Comparison of ENCODE assay signal across 10 cellular contexts in genomic region chr1:21307663-21308062, GRCh38. TPM values are rescaled to one million over a fixed set of nuclear protein-coding genes. Genes with fewer than 3 reads are reported as not detected.
DNase-seq lines count a peak whose midpoint lies in the region; ATAC-seq and TF ChIP-seq lines count a peak whose summit lies in the region.
"Had no signal": no experiment of that assay in that cellular context is flagged by ENCODE, and none has a peak within 500 bp of the region (broad histone marks: within the 10 kb centered on the region; RNA-seq: fewer than 3 reads in every experiment).

No MANE protein-coding gene starts in this region.

- H3K36me3 Mint-ChIP-seq in CD4-positive, CD25-positive, alpha-beta regulatory T cell: peaks cover 5% of the 10 kb centered on the region
- peaks cover 3 to 5% (median 4%) of the 10 kb centered on the region in 3 experiments; a peak in 6 of 7 replicates for H3K36me3 Mint-ChIP-seq in H9 (ENCODE audit: insufficient read depth in 1 of 3, low read depth in 3 of 3)
- peaks cover 33% of the 10 kb centered on the region for H3K36me3 Mint-ChIP-seq in activated T-helper 17 cell treated with anti-CD3 and anti-CD28 coated beads, Interleukin-2, amount 50 U/mL, for 72 hours (ENCODE audit: low read depth)
- peaks cover 0 to 9% (median 7%) of the 10 kb centered on the region in 5 donors for H3K36me3 Mint-ChIP-seq in naive thymus-derived CD4-positive, alpha-beta T cell

- H2BK12ac ChIP-seq in H9 (ENCODE audit: insufficient read length, low read depth, low read length): no peak overlapping the region

- WGBS in H9 (ENCODE audit: extremely low coverage, insufficient read length, low lambda C conversion rate): no CpG with 5 or more reads among the region's 6 CpGs

- no peak overlapping the region for H3K23ac ChIP-seq in H9 (ENCODE audit: insufficient read length, low read depth, low read length)

- ATAC-seq in CD4-positive, CD25-positive, alpha-beta regulatory T cell (ENCODE audit: low read depth in 2 of 2): peak in 1 of 2 donors; percentile 49
- no peak for ATAC-seq in activated T-helper 17 cell treated with anti-CD3 and anti-CD28 coated beads, Interleukin-2, amount 50 U/mL, for 72 hours (replicated peaks)
- ATAC-seq in naive thymus-derived CD4-positive, alpha-beta T cell: peak; percentile 32
- ATAC-seq in GM21825 (IDR thresholded peaks at IDR 0.05; ENCODE audit: unreplicated experiment): no peak

- H3K56ac ChIP-seq in H9 (ENCODE audit: insufficient read length, low read depth, low read length): no peak overlapping the region

- no peaks in the 10 kb centered on the region for H3K9me3 ChIP-seq in CD4-positive, CD25-positive, alpha-beta regulatory T cell (ENCODE audit: control insufficient read depth in 2 of 2, low read length in 2 of 2)
- H3K9me3 ChIP-seq in H9 (ENCODE audit: control insufficient read depth, low read depth, low read length): no peaks in the 10 kb centered on the region
- H3K9me3 ChIP-seq in naive thymus-derived CD4-positive, alpha-beta T cell (ENCODE audit: control insufficient read depth in 2 of 3, low read length in 3 of 3): no peaks in the 10 kb centered on the region

- H3K79me1 ChIP-seq in H9 (ENCODE audit: insufficient read depth, low read depth, low read length, poor library complexity, severe bottlenecking): no peaks in the 10 kb centered on the region

- peaks cover 6 to 73% (median 45%) of the 10 kb centered on the region in 4 donors for H3K4me1 Mint-ChIP-seq in CD4-positive, CD25-positive, alpha-beta regulatory T cell
- peaks cover 50 to 61% of the 10 kb centered on the region in 2 experiments for H3K4me1 Mint-ChIP-seq in H9
- peaks cover 37% of the 10 kb centered on the region for H3K4me1 Mint-ChIP-seq in activated T-helper 17 cell treated with anti-CD3 and anti-CD28 coated beads, Interleukin-2, amount 50 U/mL, for 72 hours
- H3K4me1 Mint-ChIP-seq in naive thymus-derived CD4-positive, alpha-beta T cell: peaks cover 36 to 79% (median 72%) of the 10 kb centered on the region in 7 donors

- no peak overlapping the region for H2AK5ac ChIP-seq in H9 (ENCODE audit: insufficient read length, low read length)

- POLR2A ChIA-PET in naive thymus-derived CD4-positive, alpha-beta T cell (lab: Charles Lee): interaction anchor here (0.6 to 23.1 kb wide), 5 partner anchors 8 to 26 kb away, joined by 3 to 427 read pairs (median 3); partner anchors contain the start of gene ECE1

- no peaks in the 10 kb centered on the region for H3K27me3 Mint-ChIP-seq in CD4-positive, CD25-positive, alpha-beta regulatory T cell
- H3K27me3 Mint-ChIP-seq in H9 (ENCODE audit: low read depth): no peaks in the 10 kb centered on the region; the same call in 1 of the 2 replicates
- H3K27me3 Mint-ChIP-seq in activated T-helper 17 cell treated with anti-CD3 and anti-CD28 coated beads, Interleukin-2, amount 50 U/mL, for 72 hours: no peaks in the 10 kb centered on the region
- H3K27me3 Mint-ChIP-seq in naive thymus-derived CD4-positive, alpha-beta T cell: no peaks in the 10 kb centered on the region

- H3K23me2 ChIP-seq in H9 (ENCODE audit: insufficient read length, low read depth, low read length, poor library complexity, severe bottlenecking): no peaks in the 10 kb centered on the region

- no peak overlapping the region for H4K91ac ChIP-seq in H9 (ENCODE audit: insufficient read length, low read depth, low read length)

- no peaks in the 10 kb centered on the region for H3K36me3 ChIP-seq in CD4-positive, CD25-positive, alpha-beta regulatory T cell (ENCODE audit: control insufficient read depth, insufficient read depth, low read length)
- H3K36me3 ChIP-seq in naive thymus-derived CD4-positive, alpha-beta T cell (ENCODE audit: control insufficient read depth in 2 of 3, insufficient read depth in 3 of 3, low read length in 3 of 3): peaks cover 0 to 5% (median 0%) of the 10 kb centered on the region in 3 experiments

- no peak overlapping the region for H3K4me3 Mint-ChIP-seq in CD4-positive, CD25-positive, alpha-beta regulatory T cell
- H3K4me3 Mint-ChIP-seq in H9: peak overlapping the region in 1 of 2 experiments; percentile 56; a peak in 1 of 5 replicates
- H3K4me3 Mint-ChIP-seq in activated T-helper 17 cell treated with anti-CD3 and anti-CD28 coated beads, Interleukin-2, amount 50 U/mL, for 72 hours: no peak overlapping the region
- H3K4me3 Mint-ChIP-seq in naive thymus-derived CD4-positive, alpha-beta T cell: peak overlapping the region in 4 of 10 donors; percentile 28 to 57 (median 51)
- H3K4me3 Mint-ChIP-seq: T-helper 1 cell treated with Interleukin-12 subunit alpha and Interleukin-12 subunit beta and Interleukin-4 antibody, amounts not matched to agents 30 μg/mL and 1 μg/mL, for 36 hours had no signal

- no peaks in the 10 kb centered on the region for H3K27me3 ChIP-seq in CD4-positive, CD25-positive, alpha-beta regulatory T cell (ENCODE audit: control insufficient read depth, insufficient read depth, low read length)
- H3K27me3 ChIP-seq in H9 (ENCODE audit: insufficient read depth, low read length): no peaks in the 10 kb centered on the region
- H3K27me3 ChIP-seq in naive thymus-derived CD4-positive, alpha-beta T cell (ENCODE audit: control insufficient read depth in 2 of 2, insufficient read depth in 2 of 2, low read length in 2 of 2): no peaks in the 10 kb centered on the region

- no peak overlapping the region for H4K5ac ChIP-seq in H9 (ENCODE audit: insufficient read length, low read depth, low read length)

- H3K4me1 ChIP-seq in CD4-positive, CD25-positive, alpha-beta regulatory T cell (ENCODE audit: control insufficient read depth, insufficient read depth, low read length, poor library complexity, severe bottlenecking): peaks cover 26% of the 10 kb centered on the region
- H3K4me1 ChIP-seq in H9 (ENCODE audit: insufficient read depth, low read length): peaks cover 3% of the 10 kb centered on the region; the same call in 1 of the 2 replicates
- H3K4me1 ChIP-seq in naive thymus-derived CD4-positive, alpha-beta T cell (ENCODE audit: control insufficient read depth in 2 of 2, insufficient read depth in 2 of 2, low read length in 2 of 2): peaks cover 7 to 42% of the 10 kb centered on the region in 2 donors

- no peak overlapping the region for H2AFZ ChIP-seq in H9 (ENCODE audit: low read length)

- H2BK15ac ChIP-seq in H9 (ENCODE audit: low read depth, low read length): no peak overlapping the region

- H3K14ac ChIP-seq in H9 (ENCODE audit: insufficient read depth, low read length): no peak overlapping the region

- no peak overlapping the region for H3K18ac ChIP-seq in H9 (ENCODE audit: insufficient read length, low read depth, low read length)

- no peak overlapping the region for H2BK5ac ChIP-seq in H9 (ENCODE audit: insufficient read length, low read length)

- H3K4me2 ChIP-seq in H9 (ENCODE audit: insufficient read depth, insufficient read length, low read length): no peak overlapping the region

- no peak overlapping the region for H3K27ac ChIP-seq in CD4-positive, CD25-positive, alpha-beta regulatory T cell (ENCODE audit: insufficient read depth, low read length, poor library complexity, severe bottlenecking)
- H3K27ac ChIP-seq in H9 (ENCODE audit: insufficient read length, low read depth, low read length): no peak overlapping the region
- no peak overlapping the region for H3K27ac ChIP-seq in naive thymus-derived CD4-positive, alpha-beta T cell (ENCODE audit: low read depth, low read length)

- H2BK20ac ChIP-seq in H9 (ENCODE audit: low read depth, low read length, poor library complexity, severe bottlenecking): no peak overlapping the region

- H3K27ac Mint-ChIP-seq in CD4-positive, CD25-positive, alpha-beta regulatory T cell: peak overlapping the region; percentile 86 to 90 (median 89)
- peak overlapping the region in 1 of 3 experiments; percentile 97; a peak in 3 of 7 replicates for H3K27ac Mint-ChIP-seq in H9
- peak overlapping the region; percentile 83 for H3K27ac Mint-ChIP-seq in activated T-helper 17 cell treated with anti-CD3 and anti-CD28 coated beads, Interleukin-2, amount 50 U/mL, for 72 hours
- H3K27ac Mint-ChIP-seq in naive thymus-derived CD4-positive, alpha-beta T cell: peak overlapping the region; percentile 45 to 90 (median 69)
- H3K27ac Mint-ChIP-seq: T-helper 1 cell treated with Interleukin-12 subunit alpha and Interleukin-12 subunit beta and Interleukin-4 antibody, amounts not matched to agents 30 μg/mL and 1 μg/mL, for 36 hours had no signal

- H3T11ph ChIP-seq in H9 (ENCODE audit: low read length): no peak overlapping the region

- H2BK120ac ChIP-seq in H9 (ENCODE audit: low read depth, low read length, poor library complexity, severe bottlenecking): no peak overlapping the region

- CTCF ChIA-PET in naive thymus-derived CD4-positive, alpha-beta T cell (lab: Charles Lee): interaction anchor here (1.3 to 1.4 kb wide), 2 partner anchors 15 to 17 kb away, joined by 3 read pairs; no protein-coding TSS in a partner anchor

- no peak for TF ChIP-seq CTCF in H9 (conservative IDR thresholded peaks at IDR 0.05)

- intact Hi-C loops in naive thymus-derived CD4-positive, alpha-beta T cell (cut with micrococcal nuclease): no loop called here
- intact Hi-C loops in posterior vena cava (cut with DNase I): no loop called here

- DNase-seq in CD4-positive, CD25-positive, alpha-beta regulatory T cell: peak in 1 of 3 donors; percentile 50
- peak; percentile 70 for DNase-seq in H9
- DNase-seq in naive thymus-derived CD4-positive, alpha-beta T cell: no peak
- no peak for DNase-seq in posterior vena cava (ENCODE audit: low spot score)
- no peak for DNase-seq in glomerular visceral epithelial cell (ENCODE audit: extremely low spot score)
- DNase-seq in DMS153 (lab: John Stamatoyannopoulos, UW): no peak
- DNase-seq: amniotic stem cell had no signal

- no peaks in the 10 kb centered on the region for H4K20me1 ChIP-seq in H9 (ENCODE audit: control insufficient read depth, insufficient read depth, insufficient read length)

- H3K9me3 Mint-ChIP-seq in CD4-positive, CD25-positive, alpha-beta regulatory T cell: peaks cover 0 to 2% (median 0%) of the 10 kb centered on the region in 7 donors
- peaks cover 0 to 3% of the 10 kb centered on the region in 2 experiments; a peak in 2 of 5 replicates for H3K9me3 Mint-ChIP-seq in H9
- no peaks in the 10 kb centered on the region for H3K9me3 Mint-ChIP-seq in activated T-helper 17 cell treated with anti-CD3 and anti-CD28 coated beads, Interleukin-2, amount 50 U/mL, for 72 hours
- no peaks in the 10 kb centered on the region for H3K9me3 Mint-ChIP-seq in naive thymus-derived CD4-positive, alpha-beta T cell
- H3K9me3 Mint-ChIP-seq: T-helper 1 cell treated with Interleukin-12 subunit alpha and Interleukin-12 subunit beta and Interleukin-4 antibody, amounts not matched to agents 30 μg/mL and 1 μg/mL, for 36 hours had no signal

- H3K9ac ChIP-seq in H9 (ENCODE audit: extremely low read depth, insufficient read length, low read length): no peak overlapping the region

- no peaks in the 10 kb centered on the region for H3K79me2 ChIP-seq in H9 (ENCODE audit: insufficient read depth, low read length)

- no peak overlapping the region for H4K8ac ChIP-seq in H9 (replicated peaks; ENCODE audit: insufficient read length, low read depth, low read length)

- H3K4me3 ChIP-seq in CD4-positive, CD25-positive, alpha-beta regulatory T cell (ENCODE audit: low read depth, low read length): no peak overlapping the region
- no peak overlapping the region for H3K4me3 ChIP-seq in naive thymus-derived CD4-positive, alpha-beta T cell (ENCODE audit: low read length)

- no peak overlapping the region for H3K4ac ChIP-seq in H9 (ENCODE audit: low read depth, low read length)

RNA-seq across cellular contexts. Expression of gene ECE1, which starts 17.4 kb away (rescaled TPM):
- 140 TPM for total RNA-seq in CD4-positive, CD25-positive, alpha-beta regulatory T cell
- 10 to 100 TPM; 25.7 to 32.3 (median 27.7) TPM for polyA plus RNA-seq in CD4-positive, CD25-positive, alpha-beta regulatory T cell
- total RNA-seq in H9 (2021): 27.7 and 31.1 TPM in 2 replicates
- total RNA-seq in activated T-helper 17 cell treated with anti-CD3 and anti-CD28 coated beads, Interleukin-2, amount 50 U/mL, for 72 hours: 100 to 1,000 TPM in 1 of 2 donors, 10 to 100 TPM in 1; 75.4 to 219 TPM
- 10 to 100 TPM; 63.3 to 97.4 (median 72.2) TPM for total RNA-seq in naive thymus-derived CD4-positive, alpha-beta T cell
- 10 to 100 TPM; 21.3 to 50.4 TPM for polyA plus RNA-seq in naive thymus-derived CD4-positive, alpha-beta T cell
- total RNA-seq in posterior vena cava: 100 to 1,000 TPM; 108 to 120 TPM
